In the genomic region with DNA sequence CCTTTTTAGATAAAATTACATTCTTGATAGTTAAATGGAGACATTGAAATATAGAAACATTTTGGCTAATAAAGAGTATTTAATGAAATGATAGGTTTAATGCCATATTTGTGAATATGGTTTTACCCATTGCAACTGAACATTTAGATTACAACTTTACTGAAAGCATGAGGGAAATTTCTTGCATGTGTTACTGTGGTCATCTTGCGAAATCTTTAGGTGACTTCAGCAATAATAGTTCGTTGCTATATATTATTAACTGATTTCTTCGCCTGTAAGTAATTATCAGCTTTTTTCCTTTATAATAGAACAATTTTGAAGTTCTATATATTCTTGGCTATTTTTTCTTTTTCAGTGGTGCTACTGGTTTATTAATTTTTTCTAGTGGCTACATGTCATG, we compare ENCODE assay signal across 18 cellular contexts.
"Had no signal": no experiment of that assay in that cellular context is flagged by ENCODE, and none has a peak within 500 bp of the region (broad histone marks: within the 10 kb centered on the region; RNA-seq: fewer than 3 reads in every experiment).

No MANE protein-coding gene starts in this region.

- ATAC-seq: activated T-cell treated with anti-CD3 and anti-CD28 coated beads, Interleukin-2, amount 50 U/mL, for 72 hours; esophagus mucosa; stimulated activated naive CD8-positive, alpha-beta T cell treated with anti-CD3 and anti-CD28 coated beads, Interleukin-15, amount 100 ng/mL, for 72 hours; T-helper 17 cell had no signal

- H3K27me3 Mint-ChIP-seq: dendritic cell treated with granulocyte-macrophage colony-stimulating factor and Interleukin-4, amounts not matched to agents 40 ng/mL and 50 ng/mL, for 4 days; stimulated activated naive CD8-positive, alpha-beta T cell treated with anti-CD3 and anti-CD28 coated beads, Interleukin-15, amount 100 ng/mL, for 72 hours; T-helper 17 cell had no signal

- H3K27me3 ChIP-seq: adrenal gland, right atrium auricular region, suprapubic skin had no signal

- H3K36me3 ChIP-seq: adrenal gland, prostate gland had no signal

- H3K4me3 Mint-ChIP-seq: activated T-cell treated with anti-CD3 and anti-CD28 coated beads, Interleukin-2, amount 50 U/mL, for 72 hours; dendritic cell treated with granulocyte-macrophage colony-stimulating factor and Interleukin-4, amounts not matched to agents 40 ng/mL and 50 ng/mL, for 4 days; stimulated activated naive CD8-positive, alpha-beta T cell treated with anti-CD3 and anti-CD28 coated beads, Interleukin-15, amount 100 ng/mL, for 72 hours had no signal

- H3K4me1 ChIP-seq: adrenal gland, prostate gland, right atrium auricular region, suprapubic skin had no signal

- H3K9me3 Mint-ChIP-seq: activated T-cell treated with anti-CD3 and anti-CD28 coated beads, Interleukin-2, amount 50 U/mL, for 72 hours; dendritic cell treated with granulocyte-macrophage colony-stimulating factor and Interleukin-4, amounts not matched to agents 40 ng/mL and 50 ng/mL, for 4 days; stimulated activated naive CD8-positive, alpha-beta T cell treated with anti-CD3 and anti-CD28 coated beads, Interleukin-15, amount 100 ng/mL, for 72 hours had no signal

- H3K4me3 ChIP-seq: adrenal gland, lung, prostate gland, right atrium auricular region, skin epidermis, suprapubic skin had no signal

- H3K27ac Mint-ChIP-seq: activated T-cell treated with anti-CD3 and anti-CD28 coated beads, Interleukin-2, amount 50 U/mL, for 72 hours; dendritic cell treated with granulocyte-macrophage colony-stimulating factor and Interleukin-4, amounts not matched to agents 40 ng/mL and 50 ng/mL, for 4 days; stimulated activated naive CD8-positive, alpha-beta T cell treated with anti-CD3 and anti-CD28 coated beads, Interleukin-15, amount 100 ng/mL, for 72 hours; T-helper 17 cell had no signal

- H3K27ac ChIP-seq: adrenal gland, prostate gland, right atrium auricular region, skin epidermis, suprapubic skin had no signal

- FAIRE-seq: bronchial epithelial cell had no signal

- H3K9me3 ChIP-seq: adrenal gland, prostate gland, right atrium auricular region, suprapubic skin had no signal

- DNase-seq: activated CD4-positive, alpha-beta T cell treated with anti-CD3 and anti-CD28 coated beads, Interleukin-2, amount 50 U/mL, for 4 hours; activated effector memory CD4-positive, alpha-beta T cell treated with anti-CD3 and anti-CD28 coated beads, Interleukin-2, amount 50 U/mL, for 16 hours; activated naive CD4-positive, alpha-beta T cell treated with anti-CD3 and anti-CD28 coated beads, Interleukin-2, amount 50 U/mL, for 16 hours; activated T-cell treated with anti-CD3 and anti-CD28 coated beads, Interleukin-2, amount 50 U/mL, for 72 hours; adrenal gland; effector CD8-positive, alpha-beta T cell; islet precursor cell; midbrain; stimulated activated naive CD8-positive, alpha-beta T cell treated with anti-CD3 and anti-CD28 coated beads, Interleukin-15, amount 100 ng/mL, for 72 hours; T-helper 17 cell had no signal
